ENCODE assay signal across 20 cellular contexts in genomic region chr13:98494769-98495168, GRCh38.
DNase-seq lines count a peak whose midpoint lies in the region; ATAC-seq and TF ChIP-seq lines count a peak whose summit lies in the region.
"Had no signal": no experiment of that assay in that cellular context is flagged by ENCODE, and none has a peak within 500 bp of the region (broad histone marks: within the 10 kb centered on the region; RNA-seq: fewer than 3 reads in every experiment).

No MANE protein-coding gene starts in this region.

- H3K9me3 Mint-ChIP-seq in CD4-positive, alpha-beta T cell = no peaks in the 10 kb centered on the region

- TF ChIP-seq EP300 in gastroesophageal sphincter (IDR thresholded peaks at IDR 0.05) = no peak
- no peak for TF ChIP-seq EP300 in sigmoid colon (IDR thresholded peaks at IDR 0.05)

- no peak for TF ChIP-seq CTCF in CD4-positive, alpha-beta T cell (IDR thresholded peaks at IDR 0.05)
- TF ChIP-seq CTCF in gastroesophageal sphincter (IDR thresholded peaks at IDR 0.05) = no peak
- TF ChIP-seq CTCF in sigmoid colon (IDR thresholded peaks at IDR 0.05) = no peak

- no peaks in the 10 kb centered on the region for H3K27me3 ChIP-seq in CD4-positive, alpha-beta T cell (ENCODE audit: control insufficient read depth, insufficient read depth, low read length)
- H3K27me3 ChIP-seq in gastroesophageal sphincter (no peaks in the 10 kb centered on the region), sigmoid colon (no peaks in the 10 kb centered on the region)
- H3K27me3 ChIP-seq: dorsolateral prefrontal cortex, heart right ventricle, pancreas had no signal

- H3K9me3 ChIP-seq in CD4-positive, alpha-beta T cell (ENCODE audit: control insufficient read depth, low read length) = no peaks in the 10 kb centered on the region
- H3K9me3 ChIP-seq in gastroesophageal sphincter = no peaks in the 10 kb centered on the region
- no peaks in the 10 kb centered on the region for H3K9me3 ChIP-seq in sigmoid colon
- H3K9me3 ChIP-seq: heart right ventricle, mucosa of descending colon, pancreas had no signal

- peaks cover 78% of the 10 kb centered on the region for H3K4me1 Mint-ChIP-seq in CD4-positive, alpha-beta T cell (ENCODE audit: low read depth)

- CTCF ChIA-PET in CD4-positive, alpha-beta T cell (lab: Charles Lee) = interaction anchor here (1.4 kb wide), 1 partner anchor 10 kb away, joined by 4 read pairs; no protein-coding TSS in a partner anchor

- no peak for ATAC-seq in CD4-positive, alpha-beta T cell (ENCODE audit: poor library complexity)
- ATAC-seq in gastroesophageal sphincter (no peak), SK-N-SH treated with all-trans-retinoic acid at 6 μM for 48 hours (no peak)
- ATAC-seq: mucosa of descending colon had no signal

- H3K4me3 ChIP-seq in gastroesophageal sphincter = no peak overlapping the region
- H3K4me3 ChIP-seq in sigmoid colon = no peak overlapping the region
- H3K4me3 ChIP-seq: heart right ventricle, mucosa of descending colon, pancreas had no signal

- no peak overlapping the region for H3K27ac ChIP-seq in CD4-positive, alpha-beta T cell (ENCODE audit: low read depth, low read length)
- H3K27ac ChIP-seq in gastroesophageal sphincter (peak overlapping the region in 3 of 4 donors; percentile 70 to 83 (median 75)), sigmoid colon (peak overlapping the region; percentile 77 to 84 (median 80))
- H3K27ac ChIP-seq: pancreas had no signal

- H3K4me3 Mint-ChIP-seq in CD4-positive, alpha-beta T cell = no peak overlapping the region
- H3K4me3 Mint-ChIP-seq: activated naive CD8-positive, alpha-beta T cell had no signal

- POLR2A ChIA-PET in CD4-positive, alpha-beta T cell (lab: Charles Lee) = interaction anchor here (1.6 kb wide), 1 partner anchor 49 kb away, joined by 3 read pairs; no protein-coding TSS in a partner anchor

- peak overlapping the region; percentile 15 for H3K27ac Mint-ChIP-seq in CD4-positive, alpha-beta T cell
- H3K27ac Mint-ChIP-seq: activated naive CD8-positive, alpha-beta T cell had no signal

- H3K36me3 Mint-ChIP-seq in CD4-positive, alpha-beta T cell (ENCODE audit: low read depth) = peaks cover 66% of the 10 kb centered on the region

- no peak for DNase-seq in CD4-positive, alpha-beta T cell
- peak; percentile 97 for DNase-seq in NCI-H526 (lab: John Stamatoyannopoulos, UW)
- DNase-seq in sigmoid colon = no peak
- no peak for DNase-seq in inferior parietal cortex (ENCODE audit: extremely low spot score)
- no peak for DNase-seq in dedifferentiated amniotic fluid mesenchymal stem cell (ENCODE audit: extremely low spot score)
- DNase-seq in occipital lobe (lab: John Stamatoyannopoulos, UW) = no peak
- DNase-seq: activated CD4-positive, alpha-beta T cell treated with anti-CD3 and anti-CD28 coated beads for 1 hour; activated CD8-positive, alpha-beta memory T cell treated with anti-CD3 and anti-CD28 coated beads, Interleukin-2, amount 50 U/mL, for 48 hours; dorsolateral prefrontal cortex; heart right ventricle; kidney; NCI-H345; pancreas; Right ventricle myocardium superior; stimulated activated CD4-positive, alpha-beta T cell treated with anti-CD3 and anti-CD28 coated beads, Interleukin-12 subunit alpha, Interleukin-12 subunit beta, amount 100 ng/mL, for 4 hours; stimulated activated naive CD4-positive, alpha-beta T cell had no signal

- TF ChIP-seq POLR2A in gastroesophageal sphincter (IDR thresholded peaks at IDR 0.05) = no peak
- no peak for TF ChIP-seq POLR2A in sigmoid colon (IDR thresholded peaks at IDR 0.05)

- peaks cover 0 to 8% of the 10 kb centered on the region in 2 donors for H3K36me3 ChIP-seq in gastroesophageal sphincter
- peaks cover 0 to 4% (median 0%) of the 10 kb centered on the region in 4 donors for H3K36me3 ChIP-seq in sigmoid colon
- H3K36me3 ChIP-seq: pancreas had no signal

- H3K4me1 ChIP-seq in gastroesophageal sphincter (peaks cover 16 to 89% (median 48%) of the 10 kb centered on the region in 3 donors), sigmoid colon (peaks cover 0 to 90% (median 73%) of the 10 kb centered on the region in 4 donors)

- WGBS in gastroesophageal sphincter (ENCODE audit: low coverage in 1 of 2), 2 donors = 95 to 97% methylated on average over 5 to 11 of the region's 13 CpGs
- WGBS in sigmoid colon, 2 donors = 95 to 97% methylated on average over 13 of the region's 13 CpGs

- H3K27me3 Mint-ChIP-seq in CD4-positive, alpha-beta T cell = no peaks in the 10 kb centered on the region
- H3K27me3 Mint-ChIP-seq: activated naive CD8-positive, alpha-beta T cell had no signal

- intact Hi-C loops in CD4-positive, alpha-beta T cell (cut with DNase I, micrococcal nuclease) = no loop called here
- intact Hi-C loops in sigmoid colon (cut with DNase I) = loop anchor here (5.0 kb wide), 1 partner anchor 83 kb away; the partner anchor contains the start of gene STK24

TF ChIP-seq in SK-N-SH treated with all-trans-retinoic acid at 6 μM for 48 hours, 23 proteins besides CTCF, POLR2A, EP300 and RAD21 (continues in another document):
- no peak for TF ChIP-seq CSDC2 (CRISPR knock-in tag; IDR thresholded peaks at IDR 0.05)
- no peak for TF ChIP-seq CSRNP3 (CRISPR knock-in tag; IDR thresholded peaks at IDR 0.05)
- TF ChIP-seq ZNF70 (CRISPR knock-in tag; IDR thresholded peaks at IDR 0.05) = no peak
- no peak for TF ChIP-seq PATZ1 (CRISPR knock-in tag; IDR thresholded peaks at IDR 0.05; ENCODE audit: borderline replicate concordance)
- TF ChIP-seq RARB (CRISPR knock-in tag; IDR thresholded peaks at IDR 0.05) = no peak
- TF ChIP-seq ZNF8 (CRISPR knock-in tag; IDR thresholded peaks at IDR 0.05) = no peak
- TF ChIP-seq PPARA (CRISPR knock-in tag; IDR thresholded peaks at IDR 0.05; ENCODE audit: borderline replicate concordance) = no peak
- TF ChIP-seq ZFP30 (CRISPR knock-in tag; IDR thresholded peaks at IDR 0.05) = no peak
- no peak for TF ChIP-seq ZC3H10 (CRISPR knock-in tag; IDR thresholded peaks at IDR 0.05)
- no peak for TF ChIP-seq TSHZ2 (CRISPR knock-in tag; IDR thresholded peaks at IDR 0.05)
- no peak for TF ChIP-seq TCF4 (CRISPR knock-in tag; IDR thresholded peaks at IDR 0.05; ENCODE audit: borderline replicate concordance)

Comparison
In these comparisons a context has a peak if more than half of its experiments do, and no peak if none do; other contexts are left out.
1. DNase-seq: peak in NCI-H526 (2 of 2); none in CD4-positive, alpha-beta T cell (0 of 10), sigmoid colon (single experiment), inferior parietal cortex (single experiment), dedifferentiated amniotic fluid mesenchymal stem cell (single experiment) and occipital lobe (single experiment).